9 cellular contexts compared by ENCODE assay signal in genomic region chr13:87677334-87678234, GRCh38. TPM values are rescaled to one million over a fixed set of nuclear protein-coding genes. Genes with fewer than 3 reads are reported as not detected.
A peak's percentile ranks its signal among the peaks of the same experiment; 100 is the strongest.
DNase-seq lines count a peak whose midpoint lies in the region; ATAC-seq and TF ChIP-seq lines count a peak whose summit lies in the region.
"Had no signal": no experiment of that assay in that cellular context is flagged by ENCODE, and none has a peak within 500 bp of the region (broad histone marks: within the 10 kb centered on the region; RNA-seq: fewer than 3 reads in every experiment).

No MANE protein-coding gene starts in this region.

- H3K4me3 ChIP-seq in prostate gland = peak overlapping the region; percentile 31 to 33

- H3K27me3 Mint-ChIP-seq in glutamatergic neuron (ENCODE audit: unreplicated experiment) = peaks cover 28% of the 10 kb centered on the region

- no peaks in the 10 kb centered on the region for H3K4me1 ChIP-seq in prostate gland (replicated peaks)

- no peaks in the 10 kb centered on the region for H3K36me3 ChIP-seq in prostate gland

- H3K36me3 Mint-ChIP-seq in glutamatergic neuron (ENCODE audit: unreplicated experiment) = peaks cover 8% of the 10 kb centered on the region

- intact Hi-C loops in prostate gland (cut with DNase I) = no loop called here

- peak overlapping the region in 1 of 2 donors; percentile 53 for H3K27ac ChIP-seq in prostate gland

- H3K27me3 ChIP-seq in prostate gland (replicated peaks; ENCODE audit: insufficient read depth) = peaks cover 11% of the 10 kb centered on the region

- H3K9me3 ChIP-seq in prostate gland = no peaks in the 10 kb centered on the region

- TF ChIP-seq POLR2A in prostate gland (IDR thresholded peaks at IDR 0.05) = no peak

- peak overlapping the region; percentile 12 for H3K27ac Mint-ChIP-seq in glutamatergic neuron (ENCODE audit: unreplicated experiment)

- 12% methylated on average over 71 of the region's 72 CpGs for WGBS in prostate gland

- peaks cover 10% of the 10 kb centered on the region for H3K9me3 Mint-ChIP-seq in glutamatergic neuron (ENCODE audit: unreplicated experiment)

- no peak for ATAC-seq in HG02852 (IDR thresholded peaks at IDR 0.05; ENCODE audit: unreplicated experiment)
- no peak for ATAC-seq in HG02610 (IDR thresholded peaks at IDR 0.05; ENCODE audit: unreplicated experiment)

- peaks cover 14% of the 10 kb centered on the region for H3K4me1 Mint-ChIP-seq in glutamatergic neuron (ENCODE audit: low read depth, unreplicated experiment)

- H3K4me3 Mint-ChIP-seq in glutamatergic neuron (ENCODE audit: unreplicated experiment) = peak overlapping the region; percentile 89

- peak; percentile 28 for DNase-seq in stimulated activated CD4-positive, alpha-beta T cell treated with anti-CD3 and anti-CD28 coated beads, Interleukin-4, amount 100 ng/mL, for 1 hour
- DNase-seq in stimulated activated CD4-positive, alpha-beta T cell treated with anti-CD3 and anti-CD28 coated beads, Interleukin-4, amount 100 ng/mL, for 24 hours = no peak
- DNase-seq in activated CD8-positive, alpha-beta memory T cell treated with anti-CD3 and anti-CD28 coated beads, Interleukin-2, amount 50 U/mL, for 4 hours = peak; percentile 38
- DNase-seq in glutamatergic neuron = peak; percentile 65
- DNase-seq in prostate gland (ENCODE audit: low spot score) = no peak
- DNase-seq in GM03348 (ENCODE audit: low spot score) = no peak

- TF ChIP-seq CTCF in glutamatergic neuron (IDR thresholded peaks at IDR 0.05; ENCODE audit: partially characterized antibody, unreplicated experiment) (no peak), prostate gland (IDR thresholded peaks at IDR 0.05) (no peak)

RNA-seq across cellular contexts. Expression of gene SLITRK5, which starts 6.4 kb away (rescaled TPM):
- 1.8 TPM for total RNA-seq in glutamatergic neuron (ENCODE audit: unreplicated experiment)
- total RNA-seq in prostate gland = under 1 TPM; 0.62 to 0.77 TPM
- total RNA-seq: T-helper 2 cell treated with Interferon-gamma antibody and Interleukin-4, amounts not matched to agents 100 ng/mL and 5 ng/mL, for 36 hours had no signal

Comparison
In these comparisons a context has a peak if more than half of its experiments do, and no peak if none do; other contexts are left out.
1. DNase-seq: peak in stimulated activated CD4-positive, alpha-beta T cell treated with anti-CD3 and anti-CD28 coated beads, Interleukin-4, amount 100 ng/mL, for 1 hour (single experiment), activated CD8-positive, alpha-beta memory T cell treated with anti-CD3 and anti-CD28 coated beads, Interleukin-2, amount 50 U/mL, for 4 hours (single experiment) and glutamatergic neuron (single experiment); none in stimulated activated CD4-positive, alpha-beta T cell treated with anti-CD3 and anti-CD28 coated beads, Interleukin-4, amount 100 ng/mL, for 24 hours (single experiment), prostate gland (single experiment) and GM03348 (single experiment).